In the genomic region with DNA sequence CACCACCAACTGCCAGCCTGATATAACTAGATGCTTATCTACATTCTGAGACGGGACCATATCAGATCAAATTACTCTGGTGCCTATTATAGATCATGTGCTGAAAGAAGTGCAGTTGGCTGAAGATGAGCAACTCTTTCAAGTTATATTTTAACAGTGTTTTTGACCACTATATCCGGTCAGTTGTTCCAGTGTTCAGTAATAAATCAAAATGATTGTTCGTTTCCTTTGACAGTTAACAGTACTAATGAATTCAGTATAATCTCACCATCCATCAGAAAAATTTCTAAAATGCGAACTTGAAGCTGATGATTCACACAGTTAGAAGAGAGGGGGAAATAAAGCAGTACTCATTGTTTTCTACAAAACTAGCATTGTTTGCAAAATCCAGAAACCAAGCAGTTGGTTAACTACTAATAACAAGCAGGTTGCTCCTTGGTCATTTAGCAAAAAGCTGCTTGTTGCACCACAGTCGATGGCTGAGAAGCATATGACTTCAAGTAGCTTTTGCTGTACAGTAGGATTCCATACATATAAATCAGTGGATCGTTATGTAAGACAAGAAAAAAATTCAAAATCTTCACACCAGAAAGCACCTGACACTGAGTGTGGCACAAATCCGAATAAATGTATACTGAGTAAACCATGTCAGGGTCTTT, we compare ENCODE assay signal across 11 cellular contexts. TPM values are rescaled to one million over a fixed set of nuclear protein-coding genes. Genes with fewer than 3 reads are reported as not detected.
DNase-seq lines count a peak whose midpoint lies in the region; ATAC-seq and TF ChIP-seq lines count a peak whose summit lies in the region.
"Had no signal": no experiment of that assay in that cellular context is flagged by ENCODE, and none has a peak within 500 bp of the region (broad histone marks: within the 10 kb centered on the region; RNA-seq: fewer than 3 reads in every experiment).

No MANE protein-coding gene starts in this region.

- H3K4me3 Mint-ChIP-seq in activated T-cell treated with anti-CD3 and anti-CD28 coated beads, Interleukin-2, amount 50 U/mL, for 4 hours, result peak overlapping the region; percentile 88

- peak overlapping the region in 1 of 4 donors; percentile 91 for H3K4me3 ChIP-seq in stomach

- intact Hi-C loops in stomach (cut with DNase I; ENCODE audit: low total_unique reads), result no loop called here

- TF ChIP-seq EP300 in stomach (IDR thresholded peaks at IDR 0.05), result no peak

- DNase-seq in activated T-cell treated with anti-CD3 and anti-CD28 coated beads, Interleukin-2, amount 50 U/mL, for 4 hours, result no peak
- DNase-seq in activated T-cell treated with anti-CD3 and anti-CD28 coated beads, Interleukin-2, amount 50 U/mL, for 1 hour, result no peak
- DNase-seq in globus pallidus (ENCODE audit: low spot score) (peak; percentile 33), stomach (no peak), AG20443 (ENCODE audit: low spot score) (no peak), CD1c-positive myeloid dendritic cell (ENCODE audit: extremely low spot score) (no peak)
- DNase-seq in stimulated activated CD4-positive, alpha-beta T cell treated with anti-CD3 and anti-CD28 coated beads, Interleukin-2, amount 100 ng/mL, for 48 hours, result no peak
- DNase-seq: mesendoderm, MG63, RPMI8226 had no signal

- ATAC-seq in activated T-cell treated with anti-CD3 and anti-CD28 coated beads, Interleukin-2, amount 50 U/mL, for 4 hours, result no peak

- H3K27ac ChIP-seq in VCaP, result peak overlapping the region; percentile 87; the same call in 1 of the 2 replicates
- H3K27ac ChIP-seq in stomach, result peak overlapping the region in 3 of 5 donors; percentile 97 to 99 (median 99)

- no peaks in the 10 kb centered on the region for H3K9me3 ChIP-seq in stomach
- H3K9me3 ChIP-seq: MG63 had no signal

- TF ChIP-seq POLR2A in stomach (IDR thresholded peaks at IDR 0.05), result no peak

- peaks cover 8 to 55% (median 35%) of the 10 kb centered on the region in 4 donors for H3K4me1 ChIP-seq in stomach

- H3K36me3 ChIP-seq in stomach, result no peaks in the 10 kb centered on the region
- H3K36me3 ChIP-seq: MG63 had no signal

- H3K27me3 Mint-ChIP-seq in activated T-cell treated with anti-CD3 and anti-CD28 coated beads, Interleukin-2, amount 50 U/mL, for 4 hours (ENCODE audit: low read depth), result no peaks in the 10 kb centered on the region

- peaks cover 52% of the 10 kb centered on the region for H3K4me1 Mint-ChIP-seq in activated T-cell treated with anti-CD3 and anti-CD28 coated beads, Interleukin-2, amount 50 U/mL, for 4 hours (ENCODE audit: low read depth)

- peaks cover 13% of the 10 kb centered on the region for H3K36me3 Mint-ChIP-seq in activated T-cell treated with anti-CD3 and anti-CD28 coated beads, Interleukin-2, amount 50 U/mL, for 4 hours (ENCODE audit: insufficient read depth)

- TF ChIP-seq CTCF in VCaP (conservative IDR thresholded peaks at IDR 0.05) (no peak), stomach (IDR thresholded peaks at IDR 0.05) (no peak)

- 64 to 71% (median 70%) methylated on average over 7 of the region's 7 CpGs for WGBS in stomach, 5 donors

- no peaks in the 10 kb centered on the region for H3K9me3 Mint-ChIP-seq in activated T-cell treated with anti-CD3 and anti-CD28 coated beads, Interleukin-2, amount 50 U/mL, for 4 hours

- no peaks in the 10 kb centered on the region for H3K27me3 ChIP-seq in stomach
- H3K27me3 ChIP-seq: MG63 had no signal

RNA-seq across cellular contexts. Expression of gene RPS6KA5, which starts 2.3 kb away (rescaled TPM):
- 10 to 100 TPM; 17.3 to 19.5 (median 19.4) TPM for total RNA-seq in activated T-cell treated with anti-CD3 and anti-CD28 coated beads, Interleukin-2, amount 50 U/mL, for 4 hours
- 10 to 100 TPM in 4 of 5 donors, 1 to 10 TPM in 1; 6.4 to 25.0 (median 16.5) TPM for total RNA-seq in stomach
- 1 to 10 TPM; 1.6 to 3.8 (median 1.9) TPM for polyA plus RNA-seq in stomach

RNA-seq across cellular contexts. Expression of gene DGLUCY, which starts 55.7 kb away (rescaled TPM):
- total RNA-seq in activated T-cell treated with anti-CD3 and anti-CD28 coated beads, Interleukin-2, amount 50 U/mL, for 4 hours, result 10 to 100 TPM; 25.1 to 29.0 (median 26.7) TPM
- total RNA-seq in stomach, result 100 to 1,000 TPM in 2 of 5 donors, 10 to 100 TPM in 3; 54.3 to 122 (median 87.9) TPM
- 10 to 100 TPM; 24.1 to 32.9 (median 28.9) TPM for polyA plus RNA-seq in stomach
